1 cellular context compared by ENCODE assay signal in genomic region chr12:51269174-51270066, GRCh38.
A peak's percentile ranks its signal among the peaks of the same experiment; 100 is the strongest.
TF ChIP-seq lines count a peak whose summit lies in the region.

No MANE protein-coding gene starts in this region.

TF ChIP-seq in HepG2, 621 proteins besides CTCF, POLR2A, EP300 and RAD21 (continued from another document and continues in another):
- 0 out of 2 replicates have a peak, but pooled peaks have one; percentile 26 for TF ChIP-seq BCL6 (CRISPR knock-in tag; IDR thresholded peaks at IDR 0.05)
- TF ChIP-seq MEIS1 (CRISPR knock-in tag; IDR thresholded peaks at IDR 0.05; ENCODE audit: borderline replicate concordance) = 0 out of 2 replicates have a peak, but pooled peaks have one; percentile 38
- peak; percentile 6; the same call in 1 of the 2 replicates for TF ChIP-seq ZSCAN21 (CRISPR knock-in tag; IDR thresholded peaks at IDR 0.05; ENCODE audit: borderline replicate concordance)
- TF ChIP-seq TFDP2 (CRISPR knock-in tag; IDR thresholded peaks at IDR 0.05) = no peak; the same call in none of the 2 replicates
- no peak for TF ChIP-seq AFF4 (CRISPR knock-in tag; IDR thresholded peaks at IDR 0.05)
- TF ChIP-seq ZBTB7B (CRISPR knock-in tag; IDR thresholded peaks at IDR 0.05) = no peak
- TF ChIP-seq TAF1 (CRISPR knock-in tag; IDR thresholded peaks at IDR 0.05) = no peak; the same call in 1 of the 2 replicates
- no peak for TF ChIP-seq HOXA5 (CRISPR knock-in tag; IDR thresholded peaks at IDR 0.05)
- TF ChIP-seq PRDM10 (CRISPR knock-in tag; IDR thresholded peaks at IDR 0.05; ENCODE audit: low read depth) = peak; percentile 88
- TF ChIP-seq CERS6 (CRISPR knock-in tag; IDR thresholded peaks at IDR 0.05) = no peak
- TF ChIP-seq ZFP91 (CRISPR knock-in tag; IDR thresholded peaks at IDR 0.05; ENCODE audit: borderline replicate concordance) = peak; percentile 39; the same call in 1 of the 2 replicates
- TF ChIP-seq NR2F1 (CRISPR knock-in tag; IDR thresholded peaks at IDR 0.05) = peak; percentile 58 to 72
- TF ChIP-seq SP5 (CRISPR knock-in tag; IDR thresholded peaks at IDR 0.05; ENCODE audit: borderline replicate concordance, low read depth) = peak; percentile 24; the same call in 1 of the 2 replicates
- TF ChIP-seq ZNF891 (CRISPR knock-in tag; IDR thresholded peaks at IDR 0.05) = no peak
- TF ChIP-seq ZSCAN31 (CRISPR knock-in tag; IDR thresholded peaks at IDR 0.05; ENCODE audit: low read depth) = peak; percentile 66; the same call in 1 of the 2 replicates
- TF ChIP-seq ZNF605 (CRISPR knock-in tag; IDR thresholded peaks at IDR 0.05) = no peak
- no peak for TF ChIP-seq ATRX (CRISPR knock-in tag; IDR thresholded peaks at IDR 0.05; ENCODE audit: borderline replicate concordance)
- no peak for TF ChIP-seq EHMT2 (IDR thresholded peaks at IDR 0.05; ENCODE audit: borderline replicate concordance, low read depth, low read length)
- TF ChIP-seq HOXD1 (CRISPR knock-in tag; IDR thresholded peaks at IDR 0.05) = peak; percentile 49; the same call in 1 of the 2 replicates
- TF ChIP-seq KAT8 (CRISPR knock-in tag; IDR thresholded peaks at IDR 0.05) = 0 out of 2 replicates have a peak, but pooled peaks have one; percentile 22
- no peak for TF ChIP-seq ZNF546 (CRISPR knock-in tag; conservative IDR thresholded peaks at IDR 0.05)
- no peak for TF ChIP-seq ZBTB43 (CRISPR knock-in tag; conservative IDR thresholded peaks at IDR 0.05)
- no peak for TF ChIP-seq LCORL (IDR thresholded peaks at IDR 0.05)
- peak; percentile 67 for TF ChIP-seq LCORL (CRISPR knock-in tag; IDR thresholded peaks at IDR 0.05)
- no peak for TF ChIP-seq ZFP82 (CRISPR knock-in tag; IDR thresholded peaks at IDR 0.05; ENCODE audit: borderline replicate concordance)
- no peak for TF ChIP-seq TRAFD1 (CRISPR knock-in tag; IDR thresholded peaks at IDR 0.05; ENCODE audit: borderline replicate concordance)
- TF ChIP-seq HMGXB4 (CRISPR knock-in tag; IDR thresholded peaks at IDR 0.05; ENCODE audit: borderline replicate concordance in 1 of 2, low read depth in 1 of 2) = peak; percentile 55 to 68; a peak in 2 of 4 replicates
- TF ChIP-seq ZNF333 (CRISPR knock-in tag; IDR thresholded peaks at IDR 0.05; ENCODE audit: borderline replicate concordance) = no peak
- TF ChIP-seq ZNF275 (CRISPR knock-in tag; IDR thresholded peaks at IDR 0.05; ENCODE audit: borderline replicate concordance) = no peak
- no peak for TF ChIP-seq ZNF580 (CRISPR knock-in tag; IDR thresholded peaks at IDR 0.05; ENCODE audit: borderline replicate concordance, low read depth)
- peak; percentile 48 for TF ChIP-seq RBFOX2 (IDR thresholded peaks at IDR 0.05; ENCODE audit: low read depth, low read length)
- TF ChIP-seq GMEB1 (CRISPR knock-in tag; IDR thresholded peaks at IDR 0.05; ENCODE audit: borderline replicate concordance) = no peak
- TF ChIP-seq KMT2A (CRISPR knock-in tag; IDR thresholded peaks at IDR 0.05) = no peak
- no peak for TF ChIP-seq KLF11 (CRISPR knock-in tag; IDR thresholded peaks at IDR 0.05)
- no peak for TF ChIP-seq CENPT (CRISPR knock-in tag; IDR thresholded peaks at IDR 0.05; ENCODE audit: low read depth)
- no peak for TF ChIP-seq NR3C1 (CRISPR knock-in tag; IDR thresholded peaks at IDR 0.05)
- TF ChIP-seq FOXO1 (CRISPR knock-in tag; IDR thresholded peaks at IDR 0.05) = peak; percentile 28; the same call in 1 of the 2 replicates
- no peak for TF ChIP-seq POLR2AphosphoS5 (IDR thresholded peaks at IDR 0.05; ENCODE audit: low read depth, low read length)
- no peak for TF ChIP-seq PHF8 (CRISPR knock-in tag; IDR thresholded peaks at IDR 0.05)
- no peak for TF ChIP-seq NR2F6 (IDR thresholded peaks at IDR 0.05)
- peak; percentile 63 for TF ChIP-seq NR2F6 (CRISPR knock-in tag; IDR thresholded peaks at IDR 0.05)
- no peak for TF ChIP-seq CREBL2 (CRISPR knock-in tag; IDR thresholded peaks at IDR 0.05; ENCODE audit: borderline replicate concordance)
